ENCODE assay signal across 1 cellular context in the genomic region with DNA sequence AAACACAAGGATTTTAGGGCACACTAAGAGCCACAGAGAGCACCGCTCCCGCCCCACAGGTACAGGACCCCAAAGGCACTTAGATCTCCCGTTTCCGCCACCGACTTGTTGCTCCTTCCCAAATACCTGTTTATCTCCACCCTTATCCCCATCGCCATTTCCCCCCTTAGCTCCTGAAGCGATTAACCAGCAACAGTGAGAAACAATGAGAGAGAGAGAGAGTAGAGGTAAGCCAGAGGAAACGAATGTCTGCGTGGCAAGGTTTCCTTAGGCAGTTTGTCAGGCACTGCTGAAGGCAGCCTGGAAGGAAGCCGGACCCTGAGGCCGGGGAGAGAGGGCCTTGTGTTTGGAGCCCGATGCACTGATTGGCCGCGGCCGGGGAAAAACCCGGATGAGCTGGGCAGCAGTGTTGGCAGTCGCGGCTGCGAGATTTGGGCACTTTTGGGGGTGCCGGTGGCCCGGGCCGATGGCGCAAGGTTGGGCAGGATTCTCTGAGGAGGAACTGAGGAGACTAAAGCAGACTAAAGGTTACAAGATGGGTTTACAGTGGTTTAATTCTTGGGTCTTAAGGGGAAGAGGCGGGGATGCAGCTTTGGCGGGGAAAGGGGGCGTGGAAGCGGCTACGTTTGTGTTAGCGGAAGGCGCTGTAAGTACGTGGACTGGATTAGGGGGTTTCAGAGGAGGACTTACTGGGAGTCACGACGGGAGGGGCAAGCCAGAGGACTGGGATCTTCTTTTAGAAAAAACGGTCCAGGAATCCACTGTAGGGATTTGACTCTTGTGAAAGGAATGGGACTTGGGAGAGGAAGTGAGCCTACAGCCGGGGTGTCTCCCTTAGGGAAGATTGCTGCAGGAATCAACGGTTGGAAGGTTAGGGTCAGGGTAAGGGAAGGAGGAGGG.
TF ChIP-seq lines count a peak whose summit lies in the region.

A gene with protein sequence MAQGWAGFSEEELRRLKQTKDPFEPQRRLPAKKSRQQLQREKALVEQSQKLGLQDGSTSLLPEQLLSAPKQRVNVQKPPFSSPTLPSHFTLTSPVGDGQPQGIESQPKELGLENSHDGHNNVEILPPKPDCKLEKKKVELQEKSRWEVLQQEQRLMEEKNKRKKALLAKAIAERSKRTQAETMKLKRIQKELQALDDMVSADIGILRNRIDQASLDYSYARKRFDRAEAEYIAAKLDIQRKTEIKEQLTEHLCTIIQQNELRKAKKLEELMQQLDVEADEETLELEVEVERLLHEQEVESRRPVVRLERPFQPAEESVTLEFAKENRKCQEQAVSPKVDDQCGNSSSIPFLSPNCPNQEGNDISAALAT (plus strand): TSS at position 409 of the 900 bp plus-strand sequence. CDS start 58 bp downstream, at position 467.

TF ChIP-seq in HepG2, 621 proteins besides CTCF, POLR2A, EP300 and RAD21 (continued from another document and continues in another):
- TF ChIP-seq ZNF18 (CRISPR knock-in tag; IDR thresholded peaks at IDR 0.05; ENCODE audit: insufficient replicate concordance) (no peak), TFE3 (CRISPR knock-in tag; IDR thresholded peaks at IDR 0.05) (peak; percentile 15; the same call in 1 of the 2 replicates), PREB (CRISPR knock-in tag; IDR thresholded peaks at IDR 0.05) (no peak), MXD4 (CRISPR knock-in tag; IDR thresholded peaks at IDR 0.05) (peak; percentile 63), ZNF660 (CRISPR knock-in tag; IDR thresholded peaks at IDR 0.05; ENCODE audit: borderline replicate concordance, low read depth) (0 out of 2 replicates have a peak, but pooled peaks have one; percentile 4), POLR2G (IDR thresholded peaks at IDR 0.05; ENCODE audit: low read depth, low read length) (peak; percentile 95), SALL1 (CRISPR knock-in tag; IDR thresholded peaks at IDR 0.05) (peak; percentile 76), BRF2 (CRISPR knock-in tag; IDR thresholded peaks at IDR 0.05) (peak; percentile 77; the same call in 1 of the 2 replicates), DPF2 (CRISPR knock-in tag; IDR thresholded peaks at IDR 0.05; ENCODE audit: borderline replicate concordance, low read depth) (no peak), ZBTB38 (CRISPR knock-in tag; IDR thresholded peaks at IDR 0.05) (0 out of 2 replicates have a peak, but pooled peaks have one; percentile 47), ZNF282 (IDR thresholded peaks at IDR 0.05; ENCODE audit: partially characterized antibody) (no peak), ATF7-NPFF (CRISPR knock-in tag; IDR thresholded peaks at IDR 0.05; ENCODE audit: low read depth) (no peak), IKZF5 (CRISPR knock-in tag; IDR thresholded peaks at IDR 0.05) (peak; percentile 78), GTF2F1 (IDR thresholded peaks at IDR 0.05; ENCODE audit: low read length) (0 out of 2 replicates have a peak, but pooled peaks have one; percentile 39), ZXDC (CRISPR knock-in tag; IDR thresholded peaks at IDR 0.05) (no peak), HMG20A (CRISPR knock-in tag; IDR thresholded peaks at IDR 0.05; ENCODE audit: borderline replicate concordance) (no peak), ZNF552 (CRISPR knock-in tag; IDR thresholded peaks at IDR 0.05; ENCODE audit: borderline replicate concordance) (no peak), PHF8 (CRISPR knock-in tag; IDR thresholded peaks at IDR 0.05) (peak; percentile 87)
- TF ChIP-seq, protein P1, sequence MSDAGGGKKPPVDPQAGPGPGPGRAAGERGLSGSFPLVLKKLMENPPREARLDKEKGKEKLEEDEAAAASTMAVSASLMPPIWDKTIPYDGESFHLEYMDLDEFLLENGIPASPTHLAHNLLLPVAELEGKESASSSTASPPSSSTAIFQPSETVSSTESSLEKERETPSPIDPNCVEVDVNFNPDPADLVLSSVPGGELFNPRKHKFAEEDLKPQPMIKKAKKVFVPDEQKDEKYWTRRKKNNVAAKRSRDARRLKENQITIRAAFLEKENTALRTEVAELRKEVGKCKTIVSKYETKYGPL (CRISPR knock-in tag; IDR thresholded peaks at IDR 0.05): no peak
- TF ChIP-seq, protein P2, sequence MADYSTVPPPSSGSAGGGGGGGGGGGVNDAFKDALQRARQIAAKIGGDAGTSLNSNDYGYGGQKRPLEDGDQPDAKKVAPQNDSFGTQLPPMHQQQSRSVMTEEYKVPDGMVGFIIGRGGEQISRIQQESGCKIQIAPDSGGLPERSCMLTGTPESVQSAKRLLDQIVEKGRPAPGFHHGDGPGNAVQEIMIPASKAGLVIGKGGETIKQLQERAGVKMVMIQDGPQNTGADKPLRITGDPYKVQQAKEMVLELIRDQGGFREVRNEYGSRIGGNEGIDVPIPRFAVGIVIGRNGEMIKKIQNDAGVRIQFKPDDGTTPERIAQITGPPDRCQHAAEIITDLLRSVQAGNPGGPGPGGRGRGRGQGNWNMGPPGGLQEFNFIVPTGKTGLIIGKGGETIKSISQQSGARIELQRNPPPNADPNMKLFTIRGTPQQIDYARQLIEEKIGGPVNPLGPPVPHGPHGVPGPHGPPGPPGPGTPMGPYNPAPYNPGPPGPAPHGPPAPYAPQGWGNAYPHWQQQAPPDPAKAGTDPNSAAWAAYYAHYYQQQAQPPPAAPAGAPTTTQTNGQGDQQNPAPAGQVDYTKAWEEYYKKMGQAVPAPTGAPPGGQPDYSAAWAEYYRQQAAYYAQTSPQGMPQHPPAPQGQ (CRISPR knock-in tag; IDR thresholded peaks at IDR 0.05; ENCODE audit: borderline replicate concordance): no peak
- TF ChIP-seq, protein P3, sequence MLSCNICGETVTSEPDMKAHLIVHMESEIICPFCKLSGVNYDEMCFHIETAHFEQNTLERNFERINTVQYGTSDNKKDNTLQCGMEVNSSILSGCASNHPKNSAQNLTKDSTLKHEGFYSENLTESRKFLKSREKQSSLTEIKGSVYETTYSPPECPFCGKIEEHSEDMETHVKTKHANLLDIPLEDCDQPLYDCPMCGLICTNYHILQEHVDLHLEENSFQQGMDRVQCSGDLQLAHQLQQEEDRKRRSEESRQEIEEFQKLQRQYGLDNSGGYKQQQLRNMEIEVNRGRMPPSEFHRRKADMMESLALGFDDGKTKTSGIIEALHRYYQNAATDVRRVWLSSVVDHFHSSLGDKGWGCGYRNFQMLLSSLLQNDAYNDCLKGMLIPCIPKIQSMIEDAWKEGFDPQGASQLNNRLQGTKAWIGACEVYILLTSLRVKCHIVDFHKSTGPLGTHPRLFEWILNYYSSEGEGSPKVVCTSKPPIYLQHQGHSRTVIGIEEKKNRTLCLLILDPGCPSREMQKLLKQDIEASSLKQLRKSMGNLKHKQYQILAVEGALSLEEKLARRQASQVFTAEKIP (CRISPR knock-in tag; IDR thresholded peaks at IDR 0.05; ENCODE audit: borderline replicate concordance): no peak
- TF ChIP-seq, protein P4, sequence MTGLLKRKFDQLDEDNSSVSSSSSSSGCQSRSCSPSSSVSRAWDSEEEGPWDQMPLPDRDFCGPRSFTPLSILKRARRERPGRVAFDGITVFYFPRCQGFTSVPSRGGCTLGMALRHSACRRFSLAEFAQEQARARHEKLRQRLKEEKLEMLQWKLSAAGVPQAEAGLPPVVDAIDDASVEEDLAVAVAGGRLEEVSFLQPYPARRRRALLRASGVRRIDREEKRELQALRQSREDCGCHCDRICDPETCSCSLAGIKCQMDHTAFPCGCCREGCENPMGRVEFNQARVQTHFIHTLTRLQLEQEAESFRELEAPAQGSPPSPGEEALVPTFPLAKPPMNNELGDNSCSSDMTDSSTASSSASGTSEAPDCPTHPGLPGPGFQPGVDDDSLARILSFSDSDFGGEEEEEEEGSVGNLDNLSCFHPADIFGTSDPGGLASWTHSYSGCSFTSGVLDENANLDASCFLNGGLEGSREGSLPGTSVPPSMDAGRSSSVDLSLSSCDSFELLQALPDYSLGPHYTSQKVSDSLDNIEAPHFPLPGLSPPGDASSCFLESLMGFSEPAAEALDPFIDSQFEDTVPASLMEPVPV (CRISPR knock-in tag; IDR thresholded peaks at IDR 0.05): peak; percentile 83; the same call in 1 of the 2 replicates
- TF ChIP-seq, protein P5, sequence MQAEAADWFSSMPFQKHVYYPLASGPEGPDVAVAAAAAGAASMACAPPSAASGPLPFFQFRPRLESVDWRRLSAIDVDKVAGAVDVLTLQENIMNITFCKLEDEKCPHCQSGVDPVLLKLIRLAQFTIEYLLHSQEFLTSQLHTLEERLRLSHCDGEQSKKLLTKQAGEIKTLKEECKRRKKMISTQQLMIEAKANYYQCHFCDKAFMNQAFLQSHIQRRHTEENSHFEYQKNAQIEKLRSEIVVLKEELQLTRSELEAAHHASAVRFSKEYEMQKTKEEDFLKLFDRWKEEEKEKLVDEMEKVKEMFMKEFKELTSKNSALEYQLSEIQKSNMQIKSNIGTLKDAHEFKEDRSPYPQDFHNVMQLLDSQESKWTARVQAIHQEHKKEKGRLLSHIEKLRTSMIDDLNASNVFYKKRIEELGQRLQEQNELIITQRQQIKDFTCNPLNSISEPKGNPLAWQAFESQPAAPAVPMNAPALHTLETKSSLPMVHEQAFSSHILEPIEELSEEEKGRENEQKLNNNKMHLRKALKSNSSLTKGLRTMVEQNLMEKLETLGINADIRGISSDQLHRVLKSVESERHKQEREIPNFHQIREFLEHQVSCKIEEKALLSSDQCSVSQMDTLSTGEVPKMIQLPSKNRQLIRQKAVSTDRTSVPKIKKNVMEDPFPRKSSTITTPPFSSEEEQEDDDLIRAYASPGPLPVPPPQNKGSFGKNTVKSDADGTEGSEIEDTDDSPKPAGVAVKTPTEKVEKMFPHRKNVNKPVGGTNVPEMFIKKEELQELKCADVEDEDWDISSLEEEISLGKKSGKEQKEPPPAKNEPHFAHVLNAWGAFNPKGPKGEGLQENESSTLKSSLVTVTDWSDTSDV (CRISPR knock-in tag; IDR thresholded peaks at IDR 0.05): no peak
- TF ChIP-seq, protein P6, sequence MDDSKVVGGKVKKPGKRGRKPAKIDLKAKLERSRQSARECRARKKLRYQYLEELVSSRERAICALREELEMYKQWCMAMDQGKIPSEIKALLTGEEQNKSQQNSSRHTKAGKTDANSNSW (CRISPR knock-in tag; IDR thresholded peaks at IDR 0.05; ENCODE audit: borderline replicate concordance): no peak
- TF ChIP-seq, protein P7, sequence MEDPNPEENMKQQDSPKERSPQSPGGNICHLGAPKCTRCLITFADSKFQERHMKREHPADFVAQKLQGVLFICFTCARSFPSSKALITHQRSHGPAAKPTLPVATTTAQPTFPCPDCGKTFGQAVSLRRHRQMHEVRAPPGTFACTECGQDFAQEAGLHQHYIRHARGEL (CRISPR knock-in tag; IDR thresholded peaks at IDR 0.05): no peak
